In genomic region chr1:201491896-201492511, GRCh38 we compare ENCODE assay signal across 16 cellular contexts. TPM values are rescaled to one million over a fixed set of nuclear protein-coding genes. Genes with fewer than 3 reads are reported as not detected.
DNase-seq lines count a peak whose midpoint lies in the region; ATAC-seq, FAIRE-seq and TF ChIP-seq lines count a peak whose summit lies in the region.
"Had no signal": no experiment of that assay in that cellular context is flagged by ENCODE, and none has a peak within 500 bp of the region (broad histone marks: within the 10 kb centered on the region; RNA-seq: fewer than 3 reads in every experiment).

No MANE protein-coding gene starts in this region.

- peaks cover 17% of the 10 kb centered on the region for H3K79me1 ChIP-seq in trophoblast cell (ENCODE audit: low read length)

- ATAC-seq in upper lobe of right lung: no peak

- DNase-seq in MCF 10A (ENCODE audit: unreplicated experiment) (no peak), mammary epithelial cell (no peak), endothelial cell of umbilical vein (ENCODE audit: low read depth, low spot score) (no peak), trophoblast cell (no peak), upper lobe of right lung (no peak), H54 (ENCODE audit: insufficient read length, low spot score) (no peak), endodermal cell (no peak)
- no peak for DNase-seq in activated CD4-positive, alpha-beta memory T cell treated with anti-CD3 and anti-CD28 coated beads, Interleukin-2, amount 10 ng/mL, durations not matched to agents 7 days and 5 days
- DNase-seq: activated CD4-positive, CD25-positive, alpha-beta regulatory T cell; Calu3; stimulated activated CD4-positive, alpha-beta T cell treated with anti-CD3 and anti-CD28 coated beads, Interleukin-4, amount 100 ng/mL, for 4 hours; stimulated activated naive CD4-positive, alpha-beta T cell treated with Interleukin-2 at 50 U/mL for 16 hours; SW 1271 had no signal

- H3K4me1 Mint-ChIP-seq in MCF 10A (ENCODE audit: insufficient read depth, unreplicated experiment) (peaks cover 61% of the 10 kb centered on the region), endodermal cell (peaks cover 22% of the 10 kb centered on the region)
- H3K4me1 Mint-ChIP-seq in activated CD4-positive, alpha-beta memory T cell treated with anti-CD3 and anti-CD28 coated beads, Interleukin-2, amount 10 ng/mL, durations not matched to agents 7 days and 5 days: peaks cover 7% of the 10 kb centered on the region

- peak overlapping the region; percentile 7 for H2BK120ac ChIP-seq in trophoblast cell (ENCODE audit: insufficient read depth, low read length, poor library complexity)

- no peak for TF ChIP-seq CTCF in MCF 10A (IDR thresholded peaks at IDR 0.05; ENCODE audit: unreplicated experiment)
- TF ChIP-seq CTCF in mammary epithelial cell (conservative IDR thresholded peaks at IDR 0.05 in 1 of 2, IDR thresholded peaks at IDR 0.05 in 1 of 2; ENCODE audit: extremely low read depth in 1 of 2, insufficient read depth in 1 of 2, low read depth in 1 of 2, low read length in 2 of 2): no peak
- TF ChIP-seq CTCF in endothelial cell of umbilical vein (IDR thresholded peaks at IDR 0.05; ENCODE audit: extremely low read depth in 1 of 2, insufficient read depth in 1 of 2, low read depth in 1 of 2, low read length in 2 of 2): no peak
- TF ChIP-seq CTCF in upper lobe of right lung (IDR thresholded peaks at IDR 0.05): no peak
- TF ChIP-seq CTCF in endodermal cell (conservative IDR thresholded peaks at IDR 0.05): no peak

- no peak overlapping the region for H3K9ac ChIP-seq in mammary epithelial cell (ENCODE audit: insufficient read depth, low read length)
- no peak overlapping the region for H3K9ac ChIP-seq in endothelial cell of umbilical vein (replicated peaks; ENCODE audit: extremely low read depth, insufficient read depth, low read length)
- no peak overlapping the region for H3K9ac ChIP-seq in trophoblast cell (ENCODE audit: low read length)
- H3K9ac ChIP-seq in endodermal cell (ENCODE audit: extremely low read depth, low read length, poor library complexity, severe bottlenecking): no peak overlapping the region

- peak overlapping the region; percentile 14 for H3K4ac ChIP-seq in trophoblast cell (ENCODE audit: low read depth, low read length)

- dilution Hi-C loops in mammary epithelial cell (cut with HindIII; ENCODE audit: low sequenced_read_pairs): no loop called here
- dilution Hi-C loops in endothelial cell of umbilical vein (cut with MboI; ENCODE audit: extremely low pct_ligation_motif_present, low sequenced_read_pairs): no loop called here

- H2BK12ac ChIP-seq in trophoblast cell (ENCODE audit: low read length): no peak overlapping the region

- H3K14ac ChIP-seq in trophoblast cell (ENCODE audit: low read length): peak overlapping the region; percentile 17

- H3K9me3 ChIP-seq in mammary epithelial cell (replicated peaks; ENCODE audit: insufficient read depth, low read length) (no peaks in the 10 kb centered on the region), endothelial cell of umbilical vein (replicated peaks; ENCODE audit: control insufficient read depth, insufficient read depth, low read length) (no peaks in the 10 kb centered on the region), trophoblast cell (ENCODE audit: insufficient read depth, low read depth, low read length) (peaks cover 6% of the 10 kb centered on the region), upper lobe of right lung (no peaks in the 10 kb centered on the region), endodermal cell (ENCODE audit: control insufficient read depth, low read length) (no peaks in the 10 kb centered on the region)

- H3K9me3 Mint-ChIP-seq in MCF 10A (ENCODE audit: unreplicated experiment): no peaks in the 10 kb centered on the region
- peaks cover 4% of the 10 kb centered on the region for H3K9me3 Mint-ChIP-seq in endodermal cell
- no peaks in the 10 kb centered on the region for H3K9me3 Mint-ChIP-seq in activated CD4-positive, alpha-beta memory T cell treated with anti-CD3 and anti-CD28 coated beads, Interleukin-2, amount 10 ng/mL, durations not matched to agents 7 days and 5 days

- H3K27me3 Mint-ChIP-seq in MCF 10A (ENCODE audit: insufficient read depth, unreplicated experiment) (no peaks in the 10 kb centered on the region), endodermal cell (ENCODE audit: insufficient read depth) (no peaks in the 10 kb centered on the region)
- H3K27me3 Mint-ChIP-seq in activated CD4-positive, alpha-beta memory T cell treated with anti-CD3 and anti-CD28 coated beads, Interleukin-2, amount 10 ng/mL, durations not matched to agents 7 days and 5 days: no peaks in the 10 kb centered on the region

- WGBS in mammary epithelial cell (ENCODE audit: low coverage, missing lambda C conversion rate): 32% methylated on average over 3 of the region's 3 CpGs
- no CpG with 5 or more reads among the region's 3 CpGs for WGBS in trophoblast cell (ENCODE audit: extremely low coverage, insufficient coverage, insufficient read length)
- 86 to 92% methylated on average over 1 to 3 of the region's 3 CpGs for WGBS in endodermal cell (ENCODE audit: insufficient coverage in 1 of 2, insufficient read length in 1 of 2), 2 experiments

- H3K4me3 ChIP-seq in mammary epithelial cell (replicated peaks in 1 of 3; ENCODE audit: insufficient read depth in 1 of 3, low read depth in 2 of 3, low read length in 3 of 3) (no peak overlapping the region), endothelial cell of umbilical vein (replicated peaks in 1 of 3; ENCODE audit: insufficient read depth in 1 of 3, low read depth in 1 of 3, low read length in 3 of 3) (no peak overlapping the region), trophoblast cell (ENCODE audit: low read depth, low read length) (no peak overlapping the region), upper lobe of right lung (no peak overlapping the region), endodermal cell (ENCODE audit: low read length) (no peak overlapping the region)

- H3K4me2 ChIP-seq in mammary epithelial cell (ENCODE audit: insufficient read depth, low read depth, low read length): no peak overlapping the region
- H3K4me2 ChIP-seq in endothelial cell of umbilical vein (ENCODE audit: insufficient read depth, low read length): no peak overlapping the region
- no peak overlapping the region for H3K4me2 ChIP-seq in trophoblast cell (ENCODE audit: low read length)

- H4K20me1 ChIP-seq in mammary epithelial cell (ENCODE audit: insufficient read depth, low read length) (no peaks in the 10 kb centered on the region), endothelial cell of umbilical vein (replicated peaks; ENCODE audit: control insufficient read depth, extremely low read depth, insufficient read depth, low read length) (no peaks in the 10 kb centered on the region)

- H3K18ac ChIP-seq in trophoblast cell (ENCODE audit: low read length): no peak overlapping the region

- intact Hi-C loops in MCF 10A (cut with micrococcal nuclease) (no loop called here), mammary epithelial cell (cut with micrococcal nuclease) (no loop called here), endothelial cell of umbilical vein (cut with micrococcal nuclease) (no loop called here), upper lobe of right lung (cut with DNase I) (no loop called here)

- peaks cover 13% of the 10 kb centered on the region for H3K36me3 ChIP-seq in mammary epithelial cell (ENCODE audit: insufficient read depth, low read length)
- peaks cover 6 to 11% of the 10 kb centered on the region in 2 experiments for H3K36me3 ChIP-seq in endothelial cell of umbilical vein (ENCODE audit: control insufficient read depth in 2 of 2, extremely low read depth in 1 of 2, insufficient read depth in 2 of 2, low read length in 2 of 2)
- peaks cover 59 to 80% of the 10 kb centered on the region in 2 experiments for H3K36me3 ChIP-seq in trophoblast cell (ENCODE audit: control insufficient read depth in 1 of 2, insufficient read depth in 2 of 2, low read length in 2 of 2)
- peaks cover 51% of the 10 kb centered on the region for H3K36me3 ChIP-seq in upper lobe of right lung
- no peaks in the 10 kb centered on the region for H3K36me3 ChIP-seq in endodermal cell (ENCODE audit: control insufficient read depth, insufficient read depth, low read length)

- H4K12ac ChIP-seq in trophoblast cell (ENCODE audit: low read depth, low read length): no peak overlapping the region

- no peak overlapping the region for H4K91ac ChIP-seq in trophoblast cell (ENCODE audit: low read depth, low read length)

- peaks cover 64% of the 10 kb centered on the region for H3K79me2 ChIP-seq in mammary epithelial cell (ENCODE audit: insufficient read depth, low read length)
- peaks cover 56% of the 10 kb centered on the region for H3K79me2 ChIP-seq in endothelial cell of umbilical vein (ENCODE audit: control insufficient read depth, insufficient read depth, low read length)
- peaks cover 2% of the 10 kb centered on the region for H3K79me2 ChIP-seq in trophoblast cell (ENCODE audit: control insufficient read depth, insufficient read depth, low read length, poor library complexity)

- peak overlapping the region; percentile 24 for H2BK5ac ChIP-seq in trophoblast cell (ENCODE audit: low read depth, low read length, poor library complexity)

- no peaks in the 10 kb centered on the region for H3K9me1 ChIP-seq in endothelial cell of umbilical vein (replicated peaks; ENCODE audit: control insufficient read depth, extremely low read depth, insufficient read depth, low read length)

- H2AFZ ChIP-seq in mammary epithelial cell (ENCODE audit: low read depth, low read length) (no peak overlapping the region), endothelial cell of umbilical vein (ENCODE audit: low read depth, low read length) (no peak overlapping the region), trophoblast cell (ENCODE audit: insufficient read depth, low read length, poor library complexity) (no peak overlapping the region)

- POLR2A ChIA-PET in MCF 10A (lab: Yijun Ruan, JAX): interaction anchor here (1.4 to 41.5 kb wide), 4 partner anchors 11 to 40 kb away, joined by 4 to 1388 read pairs (median 132); partner anchors contain the start of genes CSRP1 and PHLDA3
- POLR2A ChIA-PET in endothelial cell of umbilical vein (lab: Charles Lee): interaction anchor here (1.6 to 7.3 kb wide), 2 partner anchors 12 to 21 kb away, joined by 4 to 124 read pairs; partner anchors contain the start of gene CSRP1
- POLR2A ChIA-PET in activated CD4-positive, alpha-beta memory T cell treated with anti-CD3 and anti-CD28 coated beads, Interleukin-2, amount 10 ng/mL, durations not matched to agents 7 days and 5 days (lab: Charles Lee): interaction anchor here (2.0 kb wide), 1 partner anchor 14 kb away, joined by 9 read pairs; the partner anchor contains the start of gene CSRP1

- H3K4me3 Mint-ChIP-seq in MCF 10A (ENCODE audit: unreplicated experiment): no peak overlapping the region
- no peak overlapping the region for H3K4me3 Mint-ChIP-seq in endodermal cell
- H3K4me3 Mint-ChIP-seq in activated CD4-positive, alpha-beta memory T cell treated with anti-CD3 and anti-CD28 coated beads, Interleukin-2, amount 10 ng/mL, durations not matched to agents 7 days and 5 days: no peak overlapping the region

- H3K23ac ChIP-seq in trophoblast cell (ENCODE audit: low read length): no peak overlapping the region

- in situ Hi-C loops in mammary epithelial cell (cut with MboI; ENCODE audit: low sequenced_read_pairs in 2 of 2): no loop called here

- H2AK5ac ChIP-seq in trophoblast cell (ENCODE audit: low read length): no peak overlapping the region

- H3K27me3 ChIP-seq in mammary epithelial cell (ENCODE audit: insufficient read depth, low read length) (no peaks in the 10 kb centered on the region), endothelial cell of umbilical vein (ENCODE audit: control insufficient read depth in 2 of 2, insufficient read depth in 2 of 2, low read length in 2 of 2) (no peaks in the 10 kb centered on the region), trophoblast cell (ENCODE audit: insufficient read depth, low read length) (no peaks in the 10 kb centered on the region), upper lobe of right lung (no peaks in the 10 kb centered on the region), endodermal cell (ENCODE audit: control insufficient read depth, insufficient read depth, low read length, poor library complexity, severe bottlenecking) (no peaks in the 10 kb centered on the region)

- BruUV-seq in MCF 10A (replicated peaks; lab: Mats Ljungman, UMichigan) (no TSS peak), mammary epithelial cell (replicated peaks; lab: Mats Ljungman, UMichigan) (no TSS peak), endothelial cell of umbilical vein (replicated peaks; lab: Mats Ljungman, UMichigan) (no TSS peak)

- H3K27ac Mint-ChIP-seq in MCF 10A (ENCODE audit: low read depth, unreplicated experiment) (peak overlapping the region; percentile 95), endodermal cell (no peak overlapping the region)
- no peak overlapping the region for H3K27ac Mint-ChIP-seq in activated CD4-positive, alpha-beta memory T cell treated with anti-CD3 and anti-CD28 coated beads, Interleukin-2, amount 10 ng/mL, durations not matched to agents 7 days and 5 days

- FAIRE-seq in endothelial cell of umbilical vein (lab: Jason Lieb, UNC): no peak
- no peak for FAIRE-seq in H54 (lab: Jason Lieb, UNC)
- FAIRE-seq: A204.1, endometrium had no signal

- TF ChIP-seq POLR2A in endothelial cell of umbilical vein (IDR thresholded peaks at IDR 0.05; ENCODE audit: low read depth, low read length) (no peak), H54 (IDR thresholded peaks at IDR 0.05; ENCODE audit: low read depth, low read length) (no peak)

- no peak overlapping the region for H4K8ac ChIP-seq in trophoblast cell (ENCODE audit: low read depth, low read length)

- no peak overlapping the region for H3K27ac ChIP-seq in mammary epithelial cell (ENCODE audit: insufficient read depth, low read depth, low read length)
- H3K27ac ChIP-seq in endothelial cell of umbilical vein (ENCODE audit: insufficient read depth, low read depth, low read length): peak overlapping the region; percentile 90
- peak overlapping the region; percentile 14 for H3K27ac ChIP-seq in trophoblast cell (ENCODE audit: low read depth, low read length)
- H3K27ac ChIP-seq in upper lobe of right lung: peak overlapping the region; percentile 68
- no peak overlapping the region for H3K27ac ChIP-seq in endodermal cell (ENCODE audit: low read depth, low read length)

- CTCF ChIA-PET in MCF 10A (lab: Yijun Ruan, JAX): interaction anchor here (58.0 to 70.3 kb wide), 2 partner anchors 12 to 19 kb away, joined by 3816 read pairs; partner anchors contain the start of genes CSRP1 and PHLDA3
- CTCF ChIA-PET in mammary epithelial cell (lab: Charles Lee; ENCODE audit: low non-redundant PET): interaction anchor here (0.6 to 1.0 kb wide), 2 partner anchors 21 to 166 kb away, joined by 3 to 6 read pairs; no protein-coding TSS in a partner anchor
- CTCF ChIA-PET in endothelial cell of umbilical vein (lab: Charles Lee): interaction anchor here (0.9 to 28.3 kb wide), 6 partner anchors 9 to 57 kb away, joined by 3 to 1317 read pairs (median 4); partner anchors contain the start of gene CSRP1
- CTCF ChIA-PET in activated CD4-positive, alpha-beta memory T cell treated with anti-CD3 and anti-CD28 coated beads, Interleukin-2, amount 10 ng/mL, durations not matched to agents 7 days and 5 days (lab: Charles Lee): interaction anchor here (1.1 to 15.2 kb wide), 3 partner anchors 9 to 22 kb away, joined by 5 to 350 read pairs (median 11); no protein-coding TSS in a partner anchor

- peaks cover 77% of the 10 kb centered on the region for H3K4me1 ChIP-seq in mammary epithelial cell (ENCODE audit: insufficient read depth, low read length)
- peaks cover 87% of the 10 kb centered on the region for H3K4me1 ChIP-seq in endothelial cell of umbilical vein (ENCODE audit: control insufficient read depth, extremely low read depth, insufficient read depth, low read length)
- peaks cover 25 to 35% of the 10 kb centered on the region in 2 experiments for H3K4me1 ChIP-seq in trophoblast cell (ENCODE audit: control insufficient read depth in 1 of 2, insufficient read depth in 2 of 2, low read length in 2 of 2)
- peaks cover 82% of the 10 kb centered on the region for H3K4me1 ChIP-seq in upper lobe of right lung
- H3K4me1 ChIP-seq in endodermal cell (ENCODE audit: control insufficient read depth, insufficient read depth, low read length): peaks cover 19% of the 10 kb centered on the region

- H3K36me3 Mint-ChIP-seq in MCF 10A (ENCODE audit: insufficient read depth, unreplicated experiment) (peaks cover 74% of the 10 kb centered on the region), endodermal cell (ENCODE audit: low read depth) (peaks cover 10% of the 10 kb centered on the region)
- peaks cover 68% of the 10 kb centered on the region for H3K36me3 Mint-ChIP-seq in activated CD4-positive, alpha-beta memory T cell treated with anti-CD3 and anti-CD28 coated beads, Interleukin-2, amount 10 ng/mL, durations not matched to agents 7 days and 5 days (ENCODE audit: low read depth)

RNA-seq across cellular contexts. Expression of gene CSRP1, which starts 14.9 kb away (rescaled TPM):
- total RNA-seq in MCF 10A (2022) (263 and 358 TPM in 2 replicates), mammary epithelial cell (100 to 1,000 TPM; 145 to 609 TPM), endothelial cell of umbilical vein (332 and 393 TPM in 2 replicates), upper lobe of right lung (280 TPM), endodermal cell (10 to 100 TPM; 16.1 to 17.7 TPM)
- polyA plus RNA-seq in mammary epithelial cell (231 TPM), endothelial cell of umbilical vein (510 and 560 TPM in 2 replicates)
- polyA minus RNA-seq in mammary epithelial cell (209 TPM), endothelial cell of umbilical vein (360 and 393 TPM in 2 replicates)
- 538 and 578 TPM in 2 replicates for polyA plus RNA-seq in endothelial cell of umbilical vein (2011; cell fraction: cytosol; rRNA removed)
- 426 and 474 TPM in 2 replicates for polyA plus RNA-seq in endothelial cell of umbilical vein (2011; cell fraction: nucleus; rRNA removed)
- polyA plus RNA-seq in endothelial cell of umbilical vein (2012): 291 and 393 TPM in 2 replicates
- 93.8 TPM for polyA minus RNA-seq in endothelial cell of umbilical vein (2011; cell fraction: cytosol; rRNA and poly(A)+ RNA removed)
- polyA minus RNA-seq in endothelial cell of umbilical vein (2011; cell fraction: nucleus; rRNA and poly(A)+ RNA removed): 111 and 143 TPM in 2 replicates
- polyA plus RNA-seq in trophoblast cell (2013): 326 and 348 TPM in 2 replicates
- 16.1 TPM for polyA plus RNA-seq in endodermal cell (2013, experiment 1 of 2)
- polyA plus RNA-seq in endodermal cell (2013, experiment 2 of 2): 21.3 TPM
- 10 to 100 TPM; 77.1 to 77.8 TPM for total RNA-seq in activated CD4-positive, alpha-beta memory T cell treated with anti-CD3 and anti-CD28 coated beads, Interleukin-2, amount 10 ng/mL, durations not matched to agents 7 days and 5 days

RNA-seq across cellular contexts. Expression of gene PHLDA3, which starts 23.0 kb away (rescaled TPM):
- total RNA-seq in MCF 10A (2022) (169 and 204 TPM in 2 replicates), mammary epithelial cell (100 to 1,000 TPM; 132 to 205 TPM), endothelial cell of umbilical vein (29.5 and 35.6 TPM in 2 replicates), upper lobe of right lung (90.0 TPM), endodermal cell (10 to 100 TPM in 1 of 2 donors, 1 to 10 TPM in 1; 9.6 to 15.8 TPM)
- polyA plus RNA-seq in mammary epithelial cell (96.4 TPM), endothelial cell of umbilical vein (21.4 and 24.4 TPM in 2 replicates)
- polyA minus RNA-seq in mammary epithelial cell (27.0 TPM), endothelial cell of umbilical vein (7.8 and 8.0 TPM in 2 replicates)
- 14.4 and 26.7 TPM in 2 replicates for polyA plus RNA-seq in endothelial cell of umbilical vein (2011; cell fraction: cytosol; rRNA removed)
- polyA plus RNA-seq in endothelial cell of umbilical vein (2011; cell fraction: nucleus; rRNA removed): 9.6 and 10.4 TPM in 2 replicates
- polyA plus RNA-seq in endothelial cell of umbilical vein (2012): 21.0 and 23.4 TPM in 2 replicates
- polyA minus RNA-seq in endothelial cell of umbilical vein (2011; cell fraction: cytosol; rRNA and poly(A)+ RNA removed): 19.4 TPM
- 3.2 and 8.5 TPM in 2 replicates for polyA minus RNA-seq in endothelial cell of umbilical vein (2011; cell fraction: nucleus; rRNA and poly(A)+ RNA removed)
- polyA plus RNA-seq in trophoblast cell (2013): 49.4 and 51.1 TPM in 2 replicates
- 26.6 TPM for polyA plus RNA-seq in endodermal cell (2013, experiment 1 of 2)
- polyA plus RNA-seq in endodermal cell (2013, experiment 2 of 2): 25.3 TPM
- 10 to 100 TPM in 1 of 2 experiments, 1 to 10 TPM in 1; 9.0 to 11.4 TPM for total RNA-seq in activated CD4-positive, alpha-beta memory T cell treated with anti-CD3 and anti-CD28 coated beads, Interleukin-2, amount 10 ng/mL, durations not matched to agents 7 days and 5 days
- total RNA-seq: OCI-LY7 had no signal

RNA-seq across cellular contexts. Expression of gene NAV1, which starts 46.9 kb away (rescaled TPM):
- total RNA-seq in MCF 10A (2022): 31.4 and 34.9 TPM in 2 replicates
- total RNA-seq in mammary epithelial cell: 10 to 100 TPM; 24.3 to 94.2 TPM
- 48.9 TPM for polyA plus RNA-seq in mammary epithelial cell
- 177 TPM for polyA minus RNA-seq in mammary epithelial cell
- total RNA-seq in endothelial cell of umbilical vein: 136 and 138 TPM in 2 replicates
- polyA plus RNA-seq in endothelial cell of umbilical vein: 16.3 and 19.9 TPM in 2 replicates
- polyA plus RNA-seq in endothelial cell of umbilical vein (2011; cell fraction: cytosol; rRNA removed): 27.2 and 31.1 TPM in 2 replicates
- polyA plus RNA-seq in endothelial cell of umbilical vein (2011; cell fraction: nucleus; rRNA removed): 58.6 and 65.0 TPM in 2 replicates
- 73.9 and 86.9 TPM in 2 replicates for polyA plus RNA-seq in endothelial cell of umbilical vein (2012)
- polyA minus RNA-seq in endothelial cell of umbilical vein: 45.0 and 46.8 TPM in 2 replicates
- polyA minus RNA-seq in endothelial cell of umbilical vein (2011; cell fraction: cytosol; rRNA and poly(A)+ RNA removed): 0.31 TPM
- polyA minus RNA-seq in endothelial cell of umbilical vein (2011; cell fraction: nucleus; rRNA and poly(A)+ RNA removed): 83.9 and 99.0 TPM in 2 replicates
- polyA plus RNA-seq in trophoblast cell (2013): 38.9 and 40.5 TPM in 2 replicates
- 34.1 TPM for total RNA-seq in upper lobe of right lung
- total RNA-seq in endodermal cell: 10 to 100 TPM; 42.2 to 62.5 TPM
- 25.8 TPM for polyA plus RNA-seq in endodermal cell (2013, experiment 1 of 2)
- 23.3 TPM for polyA plus RNA-seq in endodermal cell (2013, experiment 2 of 2)
- 1 to 10 TPM; 2.8 to 3.0 TPM for total RNA-seq in activated CD4-positive, alpha-beta memory T cell treated with anti-CD3 and anti-CD28 coated beads, Interleukin-2, amount 10 ng/mL, durations not matched to agents 7 days and 5 days

Comparison
In these comparisons a context has a peak if more than half of its experiments do, and no peak if none do; other contexts are left out.
1. H3K27ac ChIP-seq: peak in endothelial cell of umbilical vein (single experiment), trophoblast cell (single experiment) and upper lobe of right lung (single experiment); none in mammary epithelial cell (single experiment) and endodermal cell (single experiment).
2. RNA of gene CSRP1, which starts 14.9 kb away (total RNA-seq): 145 to 609 TPM in mammary epithelial cell, 332 to 393 TPM in endothelial cell of umbilical vein, 263 to 358 TPM in MCF 10A, 280 TPM in upper lobe of right lung (single experiment) and 77.1 to 77.8 TPM in activated CD4-positive, alpha-beta memory T cell treated with anti-CD3 and anti-CD28 coated beads, Interleukin-2, amount 10 ng/mL, durations not matched to agents 7 days and 5 days; 16.1 to 17.7 TPM in endodermal cell; every median in the first group is over 4 times any median in the second.